ENCODE assay signal across 28 cellular contexts in the genomic region with DNA sequence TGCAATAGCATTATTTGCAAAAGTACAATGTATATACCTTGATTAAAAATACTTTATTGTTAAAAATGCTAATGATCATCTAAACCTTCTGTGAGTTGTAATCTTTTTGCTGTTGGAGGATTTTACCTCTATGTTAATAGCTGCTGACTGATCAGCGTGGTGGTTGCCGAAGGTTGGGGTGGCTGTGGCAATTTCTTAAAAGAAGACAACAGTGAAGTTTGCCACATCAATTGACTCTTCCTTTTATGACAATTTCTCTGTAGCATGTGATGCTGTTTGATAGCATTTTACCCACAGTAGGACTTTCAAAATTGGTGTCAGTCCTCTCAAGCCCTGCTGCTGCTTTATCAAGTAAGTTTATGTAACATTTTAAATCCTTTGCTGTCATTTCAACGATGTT. TPM values are rescaled to one million over a fixed set of nuclear protein-coding genes. Genes with fewer than 3 reads are reported as not detected.
"Had no signal": no experiment of that assay in that cellular context is flagged by ENCODE, and none has a peak within 500 bp of the region (broad histone marks: within the 10 kb centered on the region; RNA-seq: fewer than 3 reads in every experiment).

No MANE protein-coding gene starts in this region.

- ATAC-seq: activated CD4-positive, alpha-beta T cell treated with anti-CD3 and anti-CD28 coated beads for 36 hours; activated naive CD4-positive, alpha-beta T cell treated with anti-CD3 and anti-CD28 coated beads, Interleukin-2, amount 50 U/mL, for 72 hours; PC-3; Right ventricle myocardium inferior; SK-N-SH treated with all-trans-retinoic acid at 6 μM for 48 hours; T-cell had no signal

- DNase-seq: activated CD4-positive, alpha-beta T cell treated with anti-CD3 and anti-CD28 coated beads for 36 hours; activated CD4-positive, alpha-beta T cell treated with anti-CD3 and anti-CD28 coated beads, Interleukin-2, amount 50 U/mL, for 1 hour; activated gamma-delta T cell treated with Interleukin-2 at 50 U/mL for 16 hours; activated naive CD4-positive, alpha-beta T cell treated with anti-CD3 and anti-CD28 coated beads for 36 hours; activated T-cell treated with anti-CD3 and anti-CD28 coated beads, Interleukin-2, amount 50 U/mL, for 1 hour; amniotic stem cell; aorta; brain microvascular endothelial cell; central memory CD4-positive, alpha-beta T cell; MM.1S; MV-4-11; NCI-H1092; NCI-H1436 treated with DMSO at 0.1 percent for 48 hours; NCI-H1694 treated with DMSO at 0.1 percent for 48 hours; NCI-H2029; NCI-H345; NCI-H524 treated with DMSO at 0.1 percent for 48 hours; NK-92 treated with Interleukin-12 subunit alpha and Interleukin-12 subunit beta, amount 100 ng/mL, for 24 hours; PC-3; SIG-M5; T-cell had no signal

- H3K4me3 Mint-ChIP-seq: activated CD4-positive, alpha-beta T cell treated with anti-CD3 and anti-CD28 coated beads for 36 hours; activated naive CD4-positive, alpha-beta T cell treated with anti-CD3 and anti-CD28 coated beads for 36 hours; activated T-cell treated with anti-CD3 and anti-CD28 coated beads, Interleukin-2, amount 50 U/mL, for 72 hours; T-cell had no signal

- H3K4me1 Mint-ChIP-seq: activated CD4-positive, alpha-beta T cell treated with anti-CD3 and anti-CD28 coated beads for 36 hours had no signal

- H3K27ac Mint-ChIP-seq: activated CD4-positive, alpha-beta T cell treated with anti-CD3 and anti-CD28 coated beads for 36 hours; activated naive CD4-positive, alpha-beta T cell treated with anti-CD3 and anti-CD28 coated beads for 36 hours; activated naive CD4-positive, alpha-beta T cell treated with anti-CD3 and anti-CD28 coated beads, Interleukin-2, amount 50 U/mL, for 72 hours; activated T-cell treated with anti-CD3 and anti-CD28 coated beads, Interleukin-2, amount 50 U/mL, for 72 hours; T-cell had no signal

- H3K27ac ChIP-seq: brain microvascular endothelial cell, KMS-11, RWPE1 had no signal

- H3K36me3 Mint-ChIP-seq: activated naive CD4-positive, alpha-beta T cell treated with anti-CD3 and anti-CD28 coated beads, Interleukin-2, amount 50 U/mL, for 72 hours; T-cell had no signal

- H3K27me3 ChIP-seq: brain microvascular endothelial cell had no signal

- H3K36me3 ChIP-seq: brain microvascular endothelial cell had no signal

- H3K9me3 Mint-ChIP-seq: activated naive CD4-positive, alpha-beta T cell treated with anti-CD3 and anti-CD28 coated beads for 36 hours had no signal

RNA-seq across cellular contexts. Expression of gene ENTPD1, which starts 16.9 kb away (rescaled TPM):
- total RNA-seq: NCI-H460, PC-3 had no signal
